9 cellular contexts compared by ENCODE assay signal in genomic region chr21:36589352-36589971, GRCh38.
DNase-seq lines count a peak whose midpoint lies in the region; ATAC-seq and TF ChIP-seq lines count a peak whose summit lies in the region.
"Had no signal": no experiment of that assay in that cellular context is flagged by ENCODE, and none has a peak within 500 bp of the region (broad histone marks: within the 10 kb centered on the region; RNA-seq: fewer than 3 reads in every experiment).

No MANE protein-coding gene starts in this region.

- peak overlapping the region in 1 of 10 donors; percentile 7 for H3K27ac Mint-ChIP-seq in naive thymus-derived CD8-positive, alpha-beta T cell
- H3K27ac Mint-ChIP-seq: dendritic cell treated with granulocyte-macrophage colony-stimulating factor and Interleukin-4, amounts not matched to agents 40 ng/mL and 50 ng/mL, for 4 days had no signal

- H3K36me3 ChIP-seq in brain microvascular endothelial cell (replicated peaks) (no peaks in the 10 kb centered on the region), lung (ENCODE audit: control insufficient read depth in 2 of 2, insufficient read depth in 2 of 2, low read length in 2 of 2) (no peaks in the 10 kb centered on the region), tibial nerve (no peaks in the 10 kb centered on the region)

- no peaks in the 10 kb centered on the region for H3K4me1 ChIP-seq in lung (ENCODE audit: control insufficient read depth in 2 of 2, insufficient read depth in 2 of 2, low read length in 2 of 2)
- no peaks in the 10 kb centered on the region for H3K4me1 ChIP-seq in tibial nerve

- H3K27me3 Mint-ChIP-seq in naive thymus-derived CD8-positive, alpha-beta T cell, result peaks cover 0 to 17% (median 4%) of the 10 kb centered on the region in 5 donors

- in situ Hi-C loops in brain microvascular endothelial cell (cut with HindIII; ENCODE audit: low pct_ligation_motif_present, low sequenced_read_pairs), result no loop called here

- H3K36me3 Mint-ChIP-seq in naive thymus-derived CD8-positive, alpha-beta T cell, result no peaks in the 10 kb centered on the region

- H3K4me3 Mint-ChIP-seq in naive thymus-derived CD8-positive, alpha-beta T cell, result no peak overlapping the region
- H3K4me3 Mint-ChIP-seq: dendritic cell treated with granulocyte-macrophage colony-stimulating factor and Interleukin-4, amounts not matched to agents 40 ng/mL and 50 ng/mL, for 4 days had no signal

- POLR2A ChIA-PET in naive thymus-derived CD8-positive, alpha-beta T cell (lab: Charles Lee), result no interaction called here

- no peak for TF ChIP-seq EP300 in tibial nerve (IDR thresholded peaks at IDR 0.05)

- peak; percentile 91 for TF ChIP-seq CTCF in 22Rv1 (IDR thresholded peaks at IDR 0.05)
- peak; percentile 73 for TF ChIP-seq CTCF in GM12865 (IDR thresholded peaks at IDR 0.05; ENCODE audit: insufficient read depth, low read depth, low read length, missing control alignments)
- TF ChIP-seq CTCF in brain microvascular endothelial cell (IDR thresholded peaks at IDR 0.05; ENCODE audit: low read depth, low read length, missing control alignments), result peak; percentile 74
- no peak for TF ChIP-seq CTCF in lung (IDR thresholded peaks at IDR 0.05; ENCODE audit: control extremely low read depth, extremely low read depth)
- TF ChIP-seq CTCF in tibial nerve (IDR thresholded peaks at IDR 0.05), result peak in 2 of 5 experiments; percentile 10 to 22

- peaks cover 4 to 15% (median 9%) of the 10 kb centered on the region in 4 donors for H3K4me1 Mint-ChIP-seq in naive thymus-derived CD8-positive, alpha-beta T cell

- TF ChIP-seq POLR2A in tibial nerve (IDR thresholded peaks at IDR 0.05), result no peak

- ATAC-seq in lung (ENCODE audit: insufficient read depth, low FRiP score), result no peak
- ATAC-seq in naive thymus-derived CD8-positive, alpha-beta T cell, result no peak

- peaks cover 0 to 2% of the 10 kb centered on the region in 2 donors for H3K9me3 ChIP-seq in lung (ENCODE audit: control insufficient read depth in 2 of 2, insufficient read depth in 1 of 2, low read length in 1 of 2)
- peaks cover 0 to 8% (median 0%) of the 10 kb centered on the region in 4 donors for H3K9me3 ChIP-seq in tibial nerve

- WGBS in lung, 2 donors, result 37 to 41% methylated on average over 10 of the region's 10 CpGs
- WGBS in tibial nerve, 2 donors, result 34 to 49% methylated on average over 10 of the region's 10 CpGs

- no peaks in the 10 kb centered on the region for H3K9me3 Mint-ChIP-seq in naive thymus-derived CD8-positive, alpha-beta T cell
- H3K9me3 Mint-ChIP-seq: dendritic cell treated with granulocyte-macrophage colony-stimulating factor and Interleukin-4, amounts not matched to agents 40 ng/mL and 50 ng/mL, for 4 days had no signal

- DNase-seq in GM12865 (ENCODE audit: low read depth) (peak; percentile 71), NCI-H1694 (lab: John Stamatoyannopoulos, UW) (peak; percentile 41), brain microvascular endothelial cell (peak; percentile 27), lung (ENCODE audit: low spot score) (peak; percentile 48), T-helper 9 cell (no peak), tibial nerve (ENCODE audit: low spot score in 2 of 2) (no peak)
- no peak for DNase-seq in naive thymus-derived CD8-positive, alpha-beta T cell

- H3K27ac ChIP-seq in 22Rv1 (no peak overlapping the region), brain microvascular endothelial cell (no peak overlapping the region), lung (ENCODE audit: low read depth in 1 of 2, low read length in 1 of 2) (no peak overlapping the region), tibial nerve (no peak overlapping the region)

- no peak overlapping the region for H3K4me3 ChIP-seq in GM12865 (ENCODE audit: low read depth, low read length)
- no peak overlapping the region for H3K4me3 ChIP-seq in brain microvascular endothelial cell (ENCODE audit: low read depth, low read length)
- H3K4me3 ChIP-seq in lung, result no peak overlapping the region
- H3K4me3 ChIP-seq in tibial nerve, result no peak overlapping the region

- H3K27me3 ChIP-seq in brain microvascular endothelial cell (replicated peaks), result no peaks in the 10 kb centered on the region
- no peaks in the 10 kb centered on the region for H3K27me3 ChIP-seq in lung (ENCODE audit: control insufficient read depth, insufficient read depth)
- no peaks in the 10 kb centered on the region for H3K27me3 ChIP-seq in tibial nerve

Comparison
In these comparisons a context has a peak if more than half of its experiments do, and no peak if none do; other contexts are left out.
1. DNase-seq: peak in GM12865 (single experiment), NCI-H1694 (single experiment), brain microvascular endothelial cell (single experiment) and lung (single experiment); none in T-helper 9 cell (single experiment), naive thymus-derived CD8-positive, alpha-beta T cell (0 of 10) and tibial nerve (0 of 2).